ENCODE assay signal across 1 cellular context in the genomic region with DNA sequence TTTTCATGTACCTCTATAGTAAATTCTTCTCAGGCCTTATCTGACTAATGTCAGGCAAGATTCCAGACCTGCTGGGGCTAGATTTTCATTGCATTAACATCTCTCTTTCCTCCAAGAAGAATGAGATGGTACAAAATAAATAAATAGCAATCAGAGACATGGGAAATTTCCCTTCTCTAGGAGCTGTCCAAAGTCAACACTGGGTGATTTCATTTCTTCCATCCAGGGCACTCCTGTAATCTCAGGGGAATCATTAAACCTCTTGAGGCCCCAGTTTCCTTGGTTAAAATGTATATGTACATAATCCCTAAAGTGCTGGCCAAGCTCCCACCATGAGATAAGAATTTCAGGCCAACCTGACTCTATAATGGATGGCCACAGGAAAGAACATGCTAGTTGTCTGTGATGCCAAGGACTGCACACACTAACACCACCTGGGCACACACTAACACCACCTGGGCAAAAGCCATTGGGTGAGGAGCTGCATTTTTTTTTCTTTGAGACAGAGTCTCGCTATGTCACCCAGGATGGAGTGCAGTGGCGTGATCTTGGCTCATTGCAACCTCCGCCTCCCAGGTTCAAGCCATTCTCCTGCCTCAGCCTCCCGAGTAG.
TF ChIP-seq lines count a peak whose summit lies in the region.

No MANE protein-coding gene starts in this region.

TF ChIP-seq in HEK293, 187 proteins besides CTCF, POLR2A, EP300 and RAD21 (continued from another document and continues in another):
- TF ChIP-seq, protein P1, sequence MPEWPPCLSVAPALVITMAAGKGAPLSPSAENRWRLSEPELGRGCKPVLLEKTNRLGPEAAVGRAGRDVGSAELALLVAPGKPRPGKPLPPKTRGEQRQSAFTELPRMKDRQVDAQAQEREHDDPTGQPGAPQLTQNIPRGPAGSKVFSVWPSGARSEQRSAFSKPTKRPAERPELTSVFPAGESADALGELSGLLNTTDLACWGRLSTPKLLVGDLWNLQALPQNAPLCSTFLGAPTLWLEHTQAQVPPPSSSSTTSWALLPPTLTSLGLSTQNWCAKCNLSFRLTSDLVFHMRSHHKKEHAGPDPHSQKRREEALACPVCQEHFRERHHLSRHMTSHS (tag by site-specific recombination; IDR thresholded peaks at IDR 0.05): no peak
- no peak for TF ChIP-seq ZNF747 (tag by site-specific recombination; IDR thresholded peaks at IDR 0.05)
- no peak for TF ChIP-seq PRDM1 (tag by site-specific recombination; IDR thresholded peaks at IDR 0.05)
- no peak for TF ChIP-seq ZNF132 (tag by site-specific recombination; IDR thresholded peaks at IDR 0.05; ENCODE audit: borderline replicate concordance)
- no peak for TF ChIP-seq ZNF121 (tag by site-specific recombination; IDR thresholded peaks at IDR 0.05)
- TF ChIP-seq PBX3 (CRISPR knock-in tag; IDR thresholded peaks at IDR 0.05): no peak
- TF ChIP-seq ZBTB21 (tag by site-specific recombination; IDR thresholded peaks at IDR 0.05): peak; percentile 52; the same call in 1 of the 2 replicates
- no peak for TF ChIP-seq ZNF211 (tag by site-specific recombination; IDR thresholded peaks at IDR 0.05; ENCODE audit: low read depth)
- TF ChIP-seq, protein P2, sequence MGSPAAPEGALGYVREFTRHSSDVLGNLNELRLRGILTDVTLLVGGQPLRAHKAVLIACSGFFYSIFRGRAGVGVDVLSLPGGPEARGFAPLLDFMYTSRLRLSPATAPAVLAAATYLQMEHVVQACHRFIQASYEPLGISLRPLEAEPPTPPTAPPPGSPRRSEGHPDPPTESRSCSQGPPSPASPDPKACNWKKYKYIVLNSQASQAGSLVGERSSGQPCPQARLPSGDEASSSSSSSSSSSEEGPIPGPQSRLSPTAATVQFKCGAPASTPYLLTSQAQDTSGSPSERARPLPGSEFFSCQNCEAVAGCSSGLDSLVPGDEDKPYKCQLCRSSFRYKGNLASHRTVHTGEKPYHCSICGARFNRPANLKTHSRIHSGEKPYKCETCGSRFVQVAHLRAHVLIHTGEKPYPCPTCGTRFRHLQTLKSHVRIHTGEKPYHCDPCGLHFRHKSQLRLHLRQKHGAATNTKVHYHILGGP (tag by site-specific recombination; IDR thresholded peaks at IDR 0.05): peak; percentile 47; the same call in 1 of the 2 replicates
- TF ChIP-seq ZNF76 (tag by site-specific recombination; IDR thresholded peaks at IDR 0.05; ENCODE audit: borderline replicate concordance, low read depth): peak; percentile 42; the same call in 1 of the 2 replicates
- TF ChIP-seq, protein P3, sequence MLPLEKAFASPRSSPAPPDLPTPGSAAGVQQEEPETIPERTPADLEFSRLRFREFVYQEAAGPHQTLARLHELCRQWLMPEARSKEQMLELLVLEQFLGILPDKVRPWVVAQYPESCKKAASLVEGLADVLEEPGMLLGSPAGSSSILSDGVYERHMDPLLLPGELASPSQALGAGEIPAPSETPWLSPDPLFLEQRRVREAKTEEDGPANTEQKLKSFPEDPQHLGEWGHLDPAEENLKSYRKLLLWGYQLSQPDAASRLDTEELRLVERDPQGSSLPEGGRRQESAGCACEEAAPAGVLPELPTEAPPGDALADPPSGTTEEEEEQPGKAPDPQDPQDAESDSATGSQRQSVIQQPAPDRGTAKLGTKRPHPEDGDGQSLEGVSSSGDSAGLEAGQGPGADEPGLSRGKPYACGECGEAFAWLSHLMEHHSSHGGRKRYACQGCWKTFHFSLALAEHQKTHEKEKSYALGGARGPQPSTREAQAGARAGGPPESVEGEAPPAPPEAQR (tag by site-specific recombination; IDR thresholded peaks at IDR 0.05): no peak; the same call in 1 of the 2 replicates
- TF ChIP-seq MYNN (tag by site-specific recombination; IDR thresholded peaks at IDR 0.05; ENCODE audit: borderline replicate concordance): no peak
- TF ChIP-seq ZNF658 (tag by site-specific recombination; IDR thresholded peaks at IDR 0.05): no peak
- TF ChIP-seq FEZF1 (tag by site-specific recombination; IDR thresholded peaks at IDR 0.05): peak; percentile 96
- TF ChIP-seq ZNF2 (tag by site-specific recombination; IDR thresholded peaks at IDR 0.05): peak; percentile 87
- no peak for TF ChIP-seq ZNF274 (IDR thresholded peaks at IDR 0.05; ENCODE audit: low read length)
- no peak for TF ChIP-seq ZNF274 (tag by site-specific recombination; IDR thresholded peaks at IDR 0.05; ENCODE audit: borderline replicate concordance)
- no peak for TF ChIP-seq RBAK (tag by site-specific recombination; IDR thresholded peaks at IDR 0.05)
- TF ChIP-seq SP7 (tag by site-specific recombination; IDR thresholded peaks at IDR 0.05): peak; percentile 95
- TF ChIP-seq ZNF560 (tag by site-specific recombination; IDR thresholded peaks at IDR 0.05; ENCODE audit: borderline replicate concordance): no peak
- peak; percentile 69; the same call in 1 of the 2 replicates for TF ChIP-seq KLF17 (tag by site-specific recombination; IDR thresholded peaks at IDR 0.05)
- peak; percentile 56 for TF ChIP-seq ZNF335 (tag by site-specific recombination; conservative IDR thresholded peaks at IDR 0.05)
- TF ChIP-seq ZNF146 (tag by site-specific recombination; IDR thresholded peaks at IDR 0.05): peak; percentile 71
- peak; percentile 99 for TF ChIP-seq PRDM6 (tag by site-specific recombination; IDR thresholded peaks at IDR 0.05)
- peak; percentile 99 for TF ChIP-seq BCL11A (tag by site-specific recombination; IDR thresholded peaks at IDR 0.05; ENCODE audit: low read depth)
- TF ChIP-seq SETDB1 (IDR thresholded peaks at IDR 0.05; ENCODE audit: insufficient read length, low read length): no peak
- TF ChIP-seq, protein P4, sequence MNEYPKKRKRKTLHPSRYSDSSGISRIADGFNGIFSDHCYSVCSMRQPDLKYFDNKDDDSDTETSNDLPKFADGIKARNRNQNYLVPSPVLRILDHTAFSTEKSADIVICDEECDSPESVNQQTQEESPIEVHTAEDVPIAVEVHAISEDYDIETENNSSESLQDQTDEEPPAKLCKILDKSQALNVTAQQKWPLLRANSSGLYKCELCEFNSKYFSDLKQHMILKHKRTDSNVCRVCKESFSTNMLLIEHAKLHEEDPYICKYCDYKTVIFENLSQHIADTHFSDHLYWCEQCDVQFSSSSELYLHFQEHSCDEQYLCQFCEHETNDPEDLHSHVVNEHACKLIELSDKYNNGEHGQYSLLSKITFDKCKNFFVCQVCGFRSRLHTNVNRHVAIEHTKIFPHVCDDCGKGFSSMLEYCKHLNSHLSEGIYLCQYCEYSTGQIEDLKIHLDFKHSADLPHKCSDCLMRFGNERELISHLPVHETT (tag by site-specific recombination; IDR thresholded peaks at IDR 0.05): peak; percentile 97
- TF ChIP-seq ZNF140 (tag by site-specific recombination; IDR thresholded peaks at IDR 0.05): no peak
- TF ChIP-seq, protein P5, sequence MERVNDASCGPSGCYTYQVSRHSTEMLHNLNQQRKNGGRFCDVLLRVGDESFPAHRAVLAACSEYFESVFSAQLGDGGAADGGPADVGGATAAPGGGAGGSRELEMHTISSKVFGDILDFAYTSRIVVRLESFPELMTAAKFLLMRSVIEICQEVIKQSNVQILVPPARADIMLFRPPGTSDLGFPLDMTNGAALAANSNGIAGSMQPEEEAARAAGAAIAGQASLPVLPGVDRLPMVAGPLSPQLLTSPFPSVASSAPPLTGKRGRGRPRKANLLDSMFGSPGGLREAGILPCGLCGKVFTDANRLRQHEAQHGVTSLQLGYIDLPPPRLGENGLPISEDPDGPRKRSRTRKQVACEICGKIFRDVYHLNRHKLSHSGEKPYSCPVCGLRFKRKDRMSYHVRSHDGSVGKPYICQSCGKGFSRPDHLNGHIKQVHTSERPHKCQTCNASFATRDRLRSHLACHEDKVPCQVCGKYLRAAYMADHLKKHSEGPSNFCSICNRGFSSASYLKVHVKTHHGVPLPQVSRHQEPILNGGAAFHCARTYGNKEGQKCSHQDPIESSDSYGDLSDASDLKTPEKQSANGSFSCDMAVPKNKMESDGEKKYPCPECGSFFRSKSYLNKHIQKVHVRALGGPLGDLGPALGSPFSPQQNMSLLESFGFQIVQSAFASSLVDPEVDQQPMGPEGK (tag by site-specific recombination; IDR thresholded peaks at IDR 0.05): peak; percentile 81
- 0 out of 2 replicates have a peak, but pooled peaks have one; percentile 8 for TF ChIP-seq SP2 (tag by site-specific recombination; IDR thresholded peaks at IDR 0.05)
- peak; percentile 89 for TF ChIP-seq ZFP69B (tag by site-specific recombination; IDR thresholded peaks at IDR 0.05)
- TF ChIP-seq ZNF623 (tag by site-specific recombination; IDR thresholded peaks at IDR 0.05): peak; percentile 40; the same call in 1 of the 2 replicates
- no peak for TF ChIP-seq ZNF664 (tag by site-specific recombination; IDR thresholded peaks at IDR 0.05)
- TF ChIP-seq ZNF138 (tag by site-specific recombination; IDR thresholded peaks at IDR 0.05; ENCODE audit: borderline replicate concordance): no peak
- TF ChIP-seq TRIM28 (IDR thresholded peaks at IDR 0.05; ENCODE audit: borderline replicate concordance, low read length): peak; percentile 97
- TF ChIP-seq ZNF660 (tag by site-specific recombination; IDR thresholded peaks at IDR 0.05): peak; percentile 77; the same call in 1 of the 2 replicates
- 0 out of 2 replicates have a peak, but pooled peaks have one; percentile 50 for TF ChIP-seq ZNF37A (tag by site-specific recombination; IDR thresholded peaks at IDR 0.05)
- TF ChIP-seq ZBTB48 (tag by site-specific recombination; IDR thresholded peaks at IDR 0.05): peak; percentile 92
- TF ChIP-seq ZNF792 (tag by site-specific recombination; IDR thresholded peaks at IDR 0.05): no peak
- no peak for TF ChIP-seq ZNF280D (tag by site-specific recombination; IDR thresholded peaks at IDR 0.05)
- TF ChIP-seq, protein P6, sequence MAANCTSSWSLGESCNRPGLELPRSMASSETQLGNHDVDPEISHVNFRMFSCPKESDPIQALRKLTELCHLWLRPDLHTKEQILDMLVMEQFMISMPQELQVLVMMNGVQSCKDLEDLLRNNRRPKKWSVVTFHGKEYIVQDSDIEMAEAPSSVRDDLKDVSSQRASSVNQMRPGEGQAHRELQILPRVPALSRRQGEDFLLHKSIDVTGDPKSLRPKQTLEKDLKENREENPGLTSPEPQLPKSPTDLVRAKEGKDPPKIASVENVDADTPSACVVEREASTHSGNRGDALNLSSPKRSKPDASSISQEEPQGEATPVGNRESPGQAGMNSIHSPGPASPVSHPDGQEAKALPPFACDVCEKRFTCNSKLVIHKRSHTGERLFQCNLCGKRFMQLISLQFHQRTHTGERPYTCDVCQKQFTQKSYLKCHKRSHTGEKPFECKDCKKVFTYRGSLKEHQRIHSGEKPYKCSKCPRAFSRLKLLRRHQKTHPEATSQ (tag by site-specific recombination; IDR thresholded peaks at IDR 0.05): no peak
- TF ChIP-seq MZF1 (tag by site-specific recombination; IDR thresholded peaks at IDR 0.05; ENCODE audit: borderline replicate concordance): peak; percentile 99
- no peak for TF ChIP-seq HOXC10 (CRISPR knock-in tag; IDR thresholded peaks at IDR 0.05)
- TF ChIP-seq ZNF548 (tag by site-specific recombination; IDR thresholded peaks at IDR 0.05): no peak
- peak; percentile 96 for TF ChIP-seq WT1 (tag by site-specific recombination; IDR thresholded peaks at IDR 0.05)
- peak; percentile 91 for TF ChIP-seq ZNF423 (tag by site-specific recombination; IDR thresholded peaks at IDR 0.05)
- no peak for TF ChIP-seq YY2 (tag by site-specific recombination; IDR thresholded peaks at IDR 0.05)
- peak; percentile 85 for TF ChIP-seq KLF10 (tag by site-specific recombination; IDR thresholded peaks at IDR 0.05)
- TF ChIP-seq SALL2 (tag by site-specific recombination; IDR thresholded peaks at IDR 0.05; ENCODE audit: borderline replicate concordance): no peak
